28 cellular contexts compared by ENCODE assay signal in the genomic region with DNA sequence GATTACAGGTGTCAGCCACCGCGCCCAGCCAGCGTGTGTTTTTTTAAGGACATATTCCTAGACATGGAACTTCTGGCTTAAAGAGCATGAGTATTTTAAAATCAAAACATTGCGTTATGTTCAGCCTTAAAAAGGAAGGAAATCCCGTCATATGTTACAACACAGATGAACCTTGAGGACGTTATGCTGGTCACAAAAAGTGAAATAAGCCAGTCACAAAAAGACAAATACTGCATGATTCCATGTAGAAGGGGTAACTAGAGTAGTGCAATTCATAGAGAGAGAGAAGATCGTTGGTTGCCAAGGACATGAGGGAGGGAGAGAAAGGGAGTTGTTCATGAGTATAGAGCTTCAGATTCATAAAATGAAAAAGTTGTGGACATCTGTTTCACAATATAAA. TPM values are rescaled to one million over a fixed set of nuclear protein-coding genes. Genes with fewer than 3 reads are reported as not detected.
DNase-seq lines count a peak whose midpoint lies in the region; ATAC-seq and TF ChIP-seq lines count a peak whose summit lies in the region.
"Had no signal": no experiment of that assay in that cellular context is flagged by ENCODE, and none has a peak within 500 bp of the region (broad histone marks: within the 10 kb centered on the region; RNA-seq: fewer than 3 reads in every experiment).

No MANE protein-coding gene starts in this region.

- H3K27ac Mint-ChIP-seq in immature natural killer cell = no peak overlapping the region
- H3K27ac Mint-ChIP-seq: activated CD4-positive, alpha-beta T cell treated with anti-CD3 and anti-CD28 coated beads for 36 hours; activated CD8-positive, alpha-beta T cell treated with anti-CD3 and anti-CD28 coated beads for 36 hours; activated naive CD4-positive, alpha-beta T cell treated with anti-CD3 and anti-CD28 coated beads for 36 hours; activated T-helper 1 cell treated with anti-CD3 and anti-CD28 coated beads, Interleukin-12 subunit alpha, Interleukin-12 subunit beta, Interleukin-2, Interleukin-4 antibody, amounts not matched to agents 30 ng/mL and 10 ng/mL and 1 ng/mL, durations not matched to agents 14 hours and 24 hours and 36 hours; brain; CD4-positive, alpha-beta T cell; GM23338 had no signal

- no peaks in the 10 kb centered on the region for H3K9me3 ChIP-seq in esophagus muscularis mucosa
- H3K9me3 ChIP-seq in psoas muscle = no peaks in the 10 kb centered on the region
- H3K9me3 ChIP-seq in tibial nerve = peaks cover 0 to 6% (median 0%) of the 10 kb centered on the region in 4 donors

- H3K27ac ChIP-seq in esophagus muscularis mucosa (replicated peaks in 1 of 4) (peak overlapping the region; percentile 80 to 96 (median 86)), psoas muscle (peak overlapping the region; percentile 25), tibial nerve (no peak overlapping the region)
- H3K27ac ChIP-seq: tibial artery had no signal

- TF ChIP-seq POLR2A in esophagus muscularis mucosa (IDR thresholded peaks at IDR 0.05; ENCODE audit: low read depth) (no peak), tibial nerve (IDR thresholded peaks at IDR 0.05) (no peak)

- TF ChIP-seq EP300 in esophagus muscularis mucosa (IDR thresholded peaks at IDR 0.05) (no peak), tibial nerve (IDR thresholded peaks at IDR 0.05) (peak in 1 of 2 donors; percentile 39)

- H3K4me1 Mint-ChIP-seq in immature natural killer cell = no peaks in the 10 kb centered on the region
- H3K4me1 Mint-ChIP-seq: activated CD4-positive, alpha-beta T cell treated with anti-CD3 and anti-CD28 coated beads for 36 hours; brain; GM23338; stimulated activated naive CD8-positive, alpha-beta T cell treated with anti-CD3 and anti-CD28 coated beads, Interleukin-15, amount 100 ng/mL, for 72 hours had no signal

- H3K27me3 ChIP-seq in esophagus muscularis mucosa = no peaks in the 10 kb centered on the region
- no peaks in the 10 kb centered on the region for H3K27me3 ChIP-seq in psoas muscle (ENCODE audit: insufficient read depth in 3 of 3, low read length in 2 of 3)
- H3K27me3 ChIP-seq in tibial nerve = no peaks in the 10 kb centered on the region
- H3K27me3 ChIP-seq: dorsolateral prefrontal cortex, tibial artery had no signal

- H3K36me3 ChIP-seq in esophagus muscularis mucosa = peaks cover 53 to 89% (median 69%) of the 10 kb centered on the region in 4 donors
- peaks cover 17 to 99% of the 10 kb centered on the region in 2 donors for H3K36me3 ChIP-seq in psoas muscle (ENCODE audit: insufficient read depth in 1 of 2, low read depth in 1 of 2)
- peaks cover 0 to 90% (median 25%) of the 10 kb centered on the region in 3 donors for H3K36me3 ChIP-seq in tibial nerve

- H3K27me3 Mint-ChIP-seq in immature natural killer cell (ENCODE audit: low read depth in 3 of 3) = peaks cover 0 to 1% (median 0%) of the 10 kb centered on the region in 3 donors
- H3K27me3 Mint-ChIP-seq: activated CD4-positive, alpha-beta T cell treated with anti-CD3 and anti-CD28 coated beads for 36 hours; activated CD8-positive, alpha-beta T cell treated with anti-CD3 and anti-CD28 coated beads for 36 hours; brain; CD4-positive, alpha-beta T cell; stimulated activated naive CD8-positive, alpha-beta T cell treated with anti-CD3 and anti-CD28 coated beads, Interleukin-15, amount 100 ng/mL, for 72 hours had no signal

- intact Hi-C loops in esophagus muscularis mucosa (cut with DNase I) = no loop called here
- intact Hi-C loops in psoas muscle (cut with DNase I) = loop anchor here in 1 of 2 donors (10.0 kb wide), 1 partner anchor 64 kb away; no protein-coding TSS in a partner anchor
- intact Hi-C loops in posterior cingulate gyrus (cut with DNase I) = no loop called here

- no peak for TF ChIP-seq CTCF in esophagus muscularis mucosa (IDR thresholded peaks at IDR 0.05)
- TF ChIP-seq CTCF in psoas muscle (IDR thresholded peaks at IDR 0.05) = no peak
- no peak for TF ChIP-seq CTCF in tibial nerve (IDR thresholded peaks at IDR 0.05)

- H3K4me1 ChIP-seq in esophagus muscularis mucosa = peaks cover 3 to 55% (median 50%) of the 10 kb centered on the region in 4 donors
- no peaks in the 10 kb centered on the region for H3K4me1 ChIP-seq in psoas muscle
- H3K4me1 ChIP-seq in tibial nerve = no peaks in the 10 kb centered on the region
- H3K4me1 ChIP-seq: tibial artery had no signal

- peak in 1 of 4 donors; percentile 5 for ATAC-seq in psoas muscle
- no peak for ATAC-seq in HG03045 (IDR thresholded peaks at IDR 0.05; ENCODE audit: unreplicated experiment)
- ATAC-seq: activated CD4-positive, alpha-beta T cell treated with anti-CD3 and anti-CD28 coated beads for 36 hours; activated CD8-positive, alpha-beta T cell treated with anti-CD3 and anti-CD28 coated beads for 36 hours; GM23338; sciatic nerve; stimulated activated naive CD8-positive, alpha-beta T cell treated with anti-CD3 and anti-CD28 coated beads, Interleukin-15, amount 100 ng/mL, for 72 hours had no signal

- DNase-seq in SIG-M5 treated with dmso at 0.1 percent for 504 hours (lab: John Stamatoyannopoulos, UW; ENCODE audit: unreplicated experiment) (peak; percentile 32), SIG-M5 (lab: John Stamatoyannopoulos, UW) (no peak), esophagus muscularis mucosa (ENCODE audit: extremely low spot score) (no peak), psoas muscle (no peak), tibial nerve (ENCODE audit: low spot score in 2 of 2) (no peak), posterior cingulate gyrus (no peak), immature natural killer cell (no peak)
- DNase-seq: activated CD4-positive, alpha-beta T cell treated with anti-CD3 and anti-CD28 coated beads for 36 hours; activated CD8-positive, alpha-beta memory T cell treated with anti-CD3 and anti-CD28 coated beads, Interleukin-2, amount 50 U/mL, for 48 hours; activated CD8-positive, alpha-beta T cell treated with anti-CD3 and anti-CD28 coated beads for 36 hours; activated naive CD4-positive, alpha-beta T cell treated with anti-CD3 and anti-CD28 coated beads for 36 hours; amniotic stem cell; CD4-positive, alpha-beta T cell; dorsolateral prefrontal cortex; mesendoderm; NCI-H1105; NCI-H187; NCI-H2171; OCI-M1; stimulated activated CD4-positive, alpha-beta T cell treated with anti-CD3 and anti-CD28 coated beads, Interleukin-12 subunit alpha, Interleukin-12 subunit beta, amount 100 ng/mL, for 4 hours; stimulated activated CD4-positive, alpha-beta T cell treated with anti-CD3 and anti-CD28 coated beads, Interleukin-2, amount 100 ng/mL, for 48 hours; stimulated activated naive CD8-positive, alpha-beta T cell treated with anti-CD3 and anti-CD28 coated beads, Interleukin-15, amount 100 ng/mL, for 72 hours; tibial artery had no signal

- peaks cover 18 to 35% (median 24%) of the 10 kb centered on the region in 3 donors for H3K36me3 Mint-ChIP-seq in immature natural killer cell

- 58% methylated on average over 7 of the region's 7 CpGs for WGBS in esophagus muscularis mucosa
- WGBS in psoas muscle, 3 donors = 76 to 87% (median 77%) methylated on average over 7 of the region's 7 CpGs
- 78 to 82% methylated on average over 7 of the region's 7 CpGs for WGBS in tibial nerve, 2 donors

- no peak overlapping the region for H3K4me3 Mint-ChIP-seq in immature natural killer cell
- H3K4me3 Mint-ChIP-seq: activated CD4-positive, alpha-beta T cell treated with anti-CD3 and anti-CD28 coated beads for 36 hours; activated CD8-positive, alpha-beta T cell treated with anti-CD3 and anti-CD28 coated beads for 36 hours; activated naive CD4-positive, alpha-beta T cell treated with anti-CD3 and anti-CD28 coated beads for 36 hours; activated T-helper 1 cell treated with anti-CD3 and anti-CD28 coated beads, Interleukin-12 subunit alpha, Interleukin-12 subunit beta, Interleukin-2, Interleukin-4 antibody, amounts not matched to agents 30 ng/mL and 10 ng/mL and 1 ng/mL, durations not matched to agents 14 hours and 24 hours and 36 hours; brain; CD4-positive, alpha-beta T cell; GM23338; stimulated activated naive CD8-positive, alpha-beta T cell treated with anti-CD3 and anti-CD28 coated beads, Interleukin-15, amount 100 ng/mL, for 72 hours had no signal

- H3K9me3 Mint-ChIP-seq in immature natural killer cell = no peaks in the 10 kb centered on the region
- H3K9me3 Mint-ChIP-seq: CD4-positive, alpha-beta T cell had no signal

- H3K4me3 ChIP-seq in esophagus muscularis mucosa (no peak overlapping the region), psoas muscle (no peak overlapping the region), tibial nerve (no peak overlapping the region)
- H3K4me3 ChIP-seq: dorsolateral prefrontal cortex, GM23338, tibial artery had no signal

RNA-seq across cellular contexts. Expression of a gene that starts 53.9 kb away (rescaled TPM):
- total RNA-seq in esophagus muscularis mucosa = 100 to 1,000 TPM in 2 of 4 donors, 10 to 100 TPM in 2; 59.6 to 134 (median 108) TPM
- total RNA-seq in psoas muscle = 100 to 1,000 TPM; 113 to 503 (median 331) TPM
- polyA plus RNA-seq in psoas muscle = 100 to 1,000 TPM in 2 of 3 donors, 10 to 100 TPM in 1; 27.0 to 275 (median 136) TPM
- 100 to 1,000 TPM; 402 to 560 (median 525) TPM for total RNA-seq in tibial nerve
- 1 to 10 TPM in 2 of 3 donors, not detected in 1; 1.2 to 2.1 TPM for polyA plus RNA-seq in immature natural killer cell

Comparison
In these comparisons a context has a peak if more than half of its experiments do, and no peak if none do; other contexts are left out.
1. H3K27ac ChIP-seq: peak in esophagus muscularis mucosa (4 of 4) and psoas muscle (single experiment); none in tibial nerve (0 of 4).